ENCODE assay signal across 2 cellular contexts in genomic region chr3:49729966-49730365, GRCh38. TPM values are rescaled to one million over a fixed set of nuclear protein-coding genes. Genes with fewer than 3 reads are reported as not detected.
"Had no signal": no experiment of that assay in that cellular context is flagged by ENCODE, and none has a peak within 500 bp of the region (broad histone marks: within the 10 kb centered on the region; RNA-seq: fewer than 3 reads in every experiment).

No MANE protein-coding gene starts in this region.

RNA-seq across cellular contexts. Expression of gene AMIGO3, which starts 10.5 kb away (rescaled TPM):
- total RNA-seq: GM23248, H4 had no signal
